ENCODE assay signal across 8 cellular contexts in genomic region chr1:31936278-31936965, GRCh38. TPM values are rescaled to one million over a fixed set of nuclear protein-coding genes. Genes with fewer than 3 reads are reported as not detected.
A peak's percentile ranks its signal among the peaks of the same experiment; 100 is the strongest.
DNase-seq lines count a peak whose midpoint lies in the region; ATAC-seq, FAIRE-seq and TF ChIP-seq lines count a peak whose summit lies in the region.

No MANE protein-coding gene starts in this region.

- DNase-seq in GM18507 (ENCODE audit: extremely low spot score, insufficient read length, low read depth): no peak
- peak; percentile 83 for DNase-seq in RPMI8226
- DNase-seq in erythroblast (lab: John Stamatoyannopoulos, UW): peak; percentile 61 to 66
- DNase-seq in pons (ENCODE audit: low spot score): peak; percentile 75
- no peak for DNase-seq in NCI-H748 (lab: John Stamatoyannopoulos, UW; ENCODE audit: unreplicated experiment)
- DNase-seq in ureter (ENCODE audit: low spot score): no peak
- no peak for DNase-seq in NCI-H1048 (lab: John Stamatoyannopoulos, UW)

- TF ChIP-seq POLR2A in erythroblast (IDR thresholded peaks at IDR 0.05; ENCODE audit: low read length): no peak

- ATAC-seq in GM18511 (IDR thresholded peaks at IDR 0.05; ENCODE audit: unreplicated experiment): no peak

- peak; percentile 79 for FAIRE-seq in GM18507 (lab: Jason Lieb, UNC)

RNA-seq across cellular contexts. Expression of gene PTP4A2, which starts 1.7 kb away (rescaled TPM):
- 416 TPM for total RNA-seq in ureter

Comparison
In these comparisons a context has a peak if more than half of its experiments do, and no peak if none do; other contexts are left out.
1. DNase-seq: peak in RPMI8226 (single experiment), erythroblast (2 of 2) and pons (single experiment); none in GM18507 (single experiment), NCI-H748 (single experiment), ureter (single experiment) and NCI-H1048 (single experiment).